8 cellular contexts compared by ENCODE assay signal in genomic region chr15:67065531-67066005, GRCh38. TPM values are rescaled to one million over a fixed set of nuclear protein-coding genes. Genes with fewer than 3 reads are reported as not detected.
DNase-seq lines count a peak whose midpoint lies in the region; ATAC-seq, FAIRE-seq and TF ChIP-seq lines count a peak whose summit lies in the region.

SMAD3 (plus strand) TSS chr15:67065602; CDS start chr15:67066155, 553 bp downstream.

- WGBS in spleen, 5 donors = 0% methylated on average over 22 to 63 of the region's 63 CpGs

- POLR2A ChIA-PET in activated B cell treated with CpG ODN at 0.5 μM for 24 hours (lab: Charles Lee) = interaction anchor here (0.8 to 36.9 kb wide), 18 partner anchors 10 to 1164 kb away, joined by 3 to 1703 read pairs (median 6); partner anchors contain the start of genes AAGAB, CLN6 and IQCH

- intact Hi-C loops in activated B cell treated with CpG ODN at 0.5 μM for 24 hours (cut with micrococcal nuclease) = loop anchor here (1.0 to 5.0 kb wide), 10 partner anchors 9 to 987 kb away; partner anchors contain the start of genes AAGAB, IQCH and PIAS1
- intact Hi-C loops in spleen (cut with DNase I; ENCODE audit: low total_unique reads) = no loop called here

- H3K9me3 ChIP-seq in spleen = no peaks in the 10 kb centered on the region

- H3K27me3 Mint-ChIP-seq in activated B cell treated with CpG ODN at 0.5 μM for 24 hours = no peaks in the 10 kb centered on the region
- H3K27me3 Mint-ChIP-seq in central memory CD8-positive, alpha-beta T cell = no peaks in the 10 kb centered on the region

- H3K4me3 ChIP-seq in NB4 (ENCODE audit: low read depth, low read length) (peak within 1 kb of the TSS; percentile 81), spleen (peak within 1 kb of the TSS; percentile 57 to 90 (median 82))

- H3K36me3 Mint-ChIP-seq in activated B cell treated with CpG ODN at 0.5 μM for 24 hours (ENCODE audit: low read depth) = peaks cover 24% of the 10 kb centered on the region
- H3K36me3 Mint-ChIP-seq in central memory CD8-positive, alpha-beta T cell (ENCODE audit: insufficient read depth) = peaks cover 7% of the 10 kb centered on the region

- no peak for TF ChIP-seq CTCF in NB4 (IDR thresholded peaks at IDR 0.05; ENCODE audit: low read depth, low read length)
- no peak for TF ChIP-seq CTCF in activated B cell treated with CpG ODN at 0.5 μM for 24 hours (IDR thresholded peaks at IDR 0.05)
- peak in 1 of 11 experiments; percentile 30 for TF ChIP-seq CTCF in spleen (IDR thresholded peaks at IDR 0.05 in 8 of 11, conservative IDR thresholded peaks at IDR 0.05 in 3 of 11)

- FAIRE-seq in HTR-8/SVneo (lab: Jason Lieb, UNC) = no peak

- CTCF ChIA-PET in activated B cell treated with CpG ODN at 0.5 μM for 24 hours (lab: Charles Lee) = interaction anchor here (0.8 to 7.8 kb wide), 11 partner anchors 8 to 368 kb away, joined by 3 to 63 read pairs (median 4); no protein-coding TSS in a partner anchor

- peak; percentile 71 for ATAC-seq in activated B cell treated with CpG ODN at 0.5 μM for 24 hours (ENCODE audit: low read depth)
- peak; percentile 48 for ATAC-seq in central memory CD8-positive, alpha-beta T cell (replicated peaks; ENCODE audit: extremely low read depth, poor library complexity, severe bottlenecking)

- no peaks in the 10 kb centered on the region for H3K36me3 ChIP-seq in spleen

- H3K4me1 Mint-ChIP-seq in activated B cell treated with CpG ODN at 0.5 μM for 24 hours = peaks cover 47% of the 10 kb centered on the region
- peaks cover 54% of the 10 kb centered on the region for H3K4me1 Mint-ChIP-seq in central memory CD8-positive, alpha-beta T cell

- peak within 1 kb of the TSS; percentile 98 for H3K4me3 Mint-ChIP-seq in activated B cell treated with CpG ODN at 0.5 μM for 24 hours
- peak within 1 kb of the TSS; percentile 89 for H3K4me3 Mint-ChIP-seq in central memory CD8-positive, alpha-beta T cell

- H3K9me3 Mint-ChIP-seq in activated B cell treated with CpG ODN at 0.5 μM for 24 hours = no peaks in the 10 kb centered on the region
- H3K9me3 Mint-ChIP-seq in central memory CD8-positive, alpha-beta T cell = no peaks in the 10 kb centered on the region

- peaks cover 29 to 64% (median 49%) of the 10 kb centered on the region in 6 donors for H3K4me1 ChIP-seq in spleen

- peak within 1 kb of the TSS; percentile 83 to 89 (median 86) for H3K27ac ChIP-seq in spleen

- H3K27me3 ChIP-seq in spleen (replicated peaks in 1 of 7) = no peaks in the 10 kb centered on the region

- TF ChIP-seq POLR2A in NB4 (IDR thresholded peaks at IDR 0.05; ENCODE audit: extremely low read depth, insufficient read length) (peak; percentile 55), spleen (IDR thresholded peaks at IDR 0.05) (peak in 1 of 3 donors; percentile 50)

- DNase-seq in GDM1 (lab: John Stamatoyannopoulos, UW) (peak; percentile 18), H4 (ENCODE audit: low spot score) (peak; percentile 84), NB4 (ENCODE audit: low read depth) (peak; percentile 95), activated B cell treated with CpG ODN at 0.5 μM for 24 hours (peak; percentile 74), islet precursor cell (peak; percentile 98), spleen (peak; percentile 95), HTR-8/SVneo (ENCODE audit: insufficient read length, low spot score) (no peak)
- DNase-seq in central memory CD8-positive, alpha-beta T cell (ENCODE audit: low spot score in 2 of 2) = peak; percentile 50 to 55

- H3K27ac Mint-ChIP-seq in activated B cell treated with CpG ODN at 0.5 μM for 24 hours = peak within 1 kb of the TSS; percentile 95
- peak within 1 kb of the TSS; percentile 91 for H3K27ac Mint-ChIP-seq in central memory CD8-positive, alpha-beta T cell (ENCODE audit: low read depth)

RNA-seq across cellular contexts. Expression of gene SMAD3, which starts in this region (rescaled TPM):
- 31.6 and 38.5 TPM in 2 replicates for total RNA-seq in H4 (2014; rRNA removed; shearing (Covaris generic))
- total RNA-seq in activated B cell treated with CpG ODN at 0.5 μM for 24 hours (85.9 and 118 TPM in 2 replicates), spleen (10 to 100 TPM; 27.3 to 78.4 (median 47.5) TPM)
- polyA plus RNA-seq in spleen = 1 to 10 TPM; 8.3 to 8.9 (median 8.6) TPM
